ENCODE assay signal across 8 cellular contexts in the genomic region with DNA sequence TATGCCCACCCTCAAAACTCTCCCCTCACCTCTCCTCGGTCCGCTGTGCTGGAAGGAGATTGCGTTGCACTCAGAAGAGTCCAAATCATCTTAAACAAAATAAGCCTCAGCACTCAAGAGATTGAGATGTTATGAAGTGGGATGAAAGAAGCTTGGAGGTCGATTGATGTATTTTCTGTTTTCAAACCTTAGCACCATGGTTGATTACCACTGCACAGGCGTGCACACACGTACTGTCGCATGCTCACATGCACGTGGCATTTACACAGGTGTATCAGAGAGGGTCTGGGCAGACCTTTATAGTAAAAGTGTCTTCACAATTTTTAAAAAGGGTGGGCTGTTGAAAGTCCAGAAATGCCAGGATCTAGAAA. TPM values are rescaled to one million over a fixed set of nuclear protein-coding genes. Genes with fewer than 3 reads are reported as not detected.
DNase-seq lines count a peak whose midpoint lies in the region; ATAC-seq, FAIRE-seq and TF ChIP-seq lines count a peak whose summit lies in the region.

No MANE protein-coding gene starts in this region.

- peak overlapping the region; percentile 63 for H3K4me3 ChIP-seq in Karpas-422 (ENCODE audit: low read length)
- H3K4me3 ChIP-seq in neural cell (ENCODE audit: low read length) = peak overlapping the region; percentile 81

- H3K4me1 Mint-ChIP-seq in CD14-positive monocyte = peaks cover 27% of the 10 kb centered on the region

- TF ChIP-seq CTCF in CD14-positive monocyte (IDR thresholded peaks at IDR 0.05) = no peak
- TF ChIP-seq CTCF in neural cell (IDR thresholded peaks at IDR 0.05; ENCODE audit: poor library complexity, severe bottlenecking) = no peak

- peak overlapping the region; percentile 85 to 95 for H3K4me3 Mint-ChIP-seq in CD14-positive monocyte

- H3K27me3 ChIP-seq in Karpas-422 (ENCODE audit: low read length) (no peaks in the 10 kb centered on the region), neural cell (ENCODE audit: insufficient read depth, low read depth, low read length) (no peaks in the 10 kb centered on the region)

- intact Hi-C loops in CD14-positive monocyte (cut with micrococcal nuclease) = loop anchor here (5.0 to 10.0 kb wide), 3 partner anchors 93 to 172 kb away; no protein-coding TSS in a partner anchor

- H3K36me3 ChIP-seq in Karpas-422 (ENCODE audit: insufficient read depth, low read length) = no peaks in the 10 kb centered on the region
- no peaks in the 10 kb centered on the region for H3K36me3 ChIP-seq in neural cell (ENCODE audit: insufficient read depth, low read length)

- H3K9me3 Mint-ChIP-seq in CD14-positive monocyte = no peaks in the 10 kb centered on the region

- H3F3A ChIP-seq in neural cell (ENCODE audit: insufficient read depth, low read length, poor library complexity, severe bottlenecking) = no peaks in the 10 kb centered on the region

- no peak for TF ChIP-seq POLR2A in GM12891 (IDR thresholded peaks at IDR 0.05; ENCODE audit: low read depth, low read length)

- H3K27ac Mint-ChIP-seq in CD14-positive monocyte = peak overlapping the region; percentile 96 to 99 (median 98)

- peaks cover 11% of the 10 kb centered on the region for H3K4me1 ChIP-seq in Karpas-422 (ENCODE audit: low read length)

- no peak for TF ChIP-seq RAD21 in neural cell (conservative IDR thresholded peaks at IDR 0.05)

- no peak for TF ChIP-seq EP300 in neural cell (conservative IDR thresholded peaks at IDR 0.05; ENCODE audit: poor library complexity, severe bottlenecking)

- H3K4me2 ChIP-seq in Karpas-422 (ENCODE audit: low read depth, low read length, poor library complexity, severe bottlenecking) (peak overlapping the region; percentile 74), neural cell (ENCODE audit: low read length) (peak overlapping the region; percentile 85)

- H4K20me1 ChIP-seq in Karpas-422 (ENCODE audit: insufficient read depth, low read depth, low read length) = no peaks in the 10 kb centered on the region
- H4K20me1 ChIP-seq in neural cell (ENCODE audit: insufficient read depth) = no peaks in the 10 kb centered on the region

- ATAC-seq in HG03565 (IDR thresholded peaks at IDR 0.05; ENCODE audit: unreplicated experiment) = no peak

- no peak for FAIRE-seq in GM12891 (lab: Jason Lieb, UNC)

- H3K9ac ChIP-seq in Karpas-422 (ENCODE audit: low read length) = peak overlapping the region; percentile 58
- peak overlapping the region; percentile 90 for H3K9ac ChIP-seq in neural cell (ENCODE audit: low read length)

- H3K36me3 Mint-ChIP-seq in CD14-positive monocyte = peaks cover 2 to 3% of the 10 kb centered on the region in 2 donors

- H3K27me3 Mint-ChIP-seq in CD14-positive monocyte (ENCODE audit: low read depth in 3 of 3) = peaks cover 0 to 13% (median 0%) of the 10 kb centered on the region in 3 donors

- H3K79me2 ChIP-seq in Karpas-422 (ENCODE audit: low read length) (no peaks in the 10 kb centered on the region), neural cell (replicated peaks; ENCODE audit: insufficient read depth, low read length) (peaks cover 58% of the 10 kb centered on the region)

- H3K9me3 ChIP-seq in Karpas-422 (ENCODE audit: low read length) (no peaks in the 10 kb centered on the region), neural cell (ENCODE audit: low read length) (no peaks in the 10 kb centered on the region)

- H2AFZ ChIP-seq in Karpas-422 (ENCODE audit: low read length) (peak overlapping the region; percentile 74), neural cell (ENCODE audit: low read depth, low read length) (peak overlapping the region; percentile 62)

- no peak for DNase-seq in CD14-positive monocyte (ENCODE audit: low spot score)
- DNase-seq in Karpas-422 = no peak
- peak; percentile 20 for DNase-seq in dermis blood vessel endothelial cell
- no peak for DNase-seq in NOMO-1 treated with dmso at 0.1 percent for 144 hours (lab: John Stamatoyannopoulos, UW; ENCODE audit: unreplicated experiment)
- DNase-seq in H4 (ENCODE audit: low spot score) = no peak
- no peak for DNase-seq in GM12891 (ENCODE audit: insufficient read length, low spot score)

- H3K9me2 ChIP-seq in Karpas-422 (replicated peaks; ENCODE audit: insufficient read depth, low read length) = no peaks in the 10 kb centered on the region
- no peaks in the 10 kb centered on the region for H3K9me2 ChIP-seq in neural cell (ENCODE audit: insufficient read depth, low read length)

- H3K27ac ChIP-seq in Karpas-422 (ENCODE audit: low read length) (no peak overlapping the region), neural cell (ENCODE audit: low read length) (peak overlapping the region; percentile 84)

TF ChIP-seq in neural cell, 6 proteins besides CTCF, POLR2A, EP300 and RAD21:
- TF ChIP-seq, protein P1, sequence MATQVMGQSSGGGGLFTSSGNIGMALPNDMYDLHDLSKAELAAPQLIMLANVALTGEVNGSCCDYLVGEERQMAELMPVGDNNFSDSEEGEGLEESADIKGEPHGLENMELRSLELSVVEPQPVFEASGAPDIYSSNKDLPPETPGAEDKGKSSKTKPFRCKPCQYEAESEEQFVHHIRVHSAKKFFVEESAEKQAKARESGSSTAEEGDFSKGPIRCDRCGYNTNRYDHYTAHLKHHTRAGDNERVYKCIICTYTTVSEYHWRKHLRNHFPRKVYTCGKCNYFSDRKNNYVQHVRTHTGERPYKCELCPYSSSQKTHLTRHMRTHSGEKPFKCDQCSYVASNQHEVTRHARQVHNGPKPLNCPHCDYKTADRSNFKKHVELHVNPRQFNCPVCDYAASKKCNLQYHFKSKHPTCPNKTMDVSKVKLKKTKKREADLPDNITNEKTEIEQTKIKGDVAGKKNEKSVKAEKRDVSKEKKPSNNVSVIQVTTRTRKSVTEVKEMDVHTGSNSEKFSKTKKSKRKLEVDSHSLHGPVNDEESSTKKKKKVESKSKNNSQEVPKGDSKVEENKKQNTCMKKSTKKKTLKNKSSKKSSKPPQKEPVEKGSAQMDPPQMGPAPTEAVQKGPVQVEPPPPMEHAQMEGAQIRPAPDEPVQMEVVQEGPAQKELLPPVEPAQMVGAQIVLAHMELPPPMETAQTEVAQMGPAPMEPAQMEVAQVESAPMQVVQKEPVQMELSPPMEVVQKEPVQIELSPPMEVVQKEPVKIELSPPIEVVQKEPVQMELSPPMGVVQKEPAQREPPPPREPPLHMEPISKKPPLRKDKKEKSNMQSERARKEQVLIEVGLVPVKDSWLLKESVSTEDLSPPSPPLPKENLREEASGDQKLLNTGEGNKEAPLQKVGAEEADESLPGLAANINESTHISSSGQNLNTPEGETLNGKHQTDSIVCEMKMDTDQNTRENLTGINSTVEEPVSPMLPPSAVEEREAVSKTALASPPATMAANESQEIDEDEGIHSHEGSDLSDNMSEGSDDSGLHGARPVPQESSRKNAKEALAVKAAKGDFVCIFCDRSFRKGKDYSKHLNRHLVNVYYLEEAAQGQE (IDR thresholded peaks at IDR 0.05; ENCODE audit: borderline replicate concordance) = no peak
- TF ChIP-seq EZH2 (IDR thresholded peaks at IDR 0.05; ENCODE audit: borderline replicate concordance, insufficient read depth, low read length, poor library complexity, severe bottlenecking) (no peak), MXI1 (conservative IDR thresholded peaks at IDR 0.05; ENCODE audit: poor library complexity, severe bottlenecking) (peak; percentile 85), SMC3 (conservative IDR thresholded peaks at IDR 0.05; ENCODE audit: poor library complexity) (no peak)

TF ChIP-seq in GM12891, 5 proteins besides CTCF, POLR2A, EP300 and RAD21:
- TF ChIP-seq SPI1 (IDR thresholded peaks at IDR 0.05; ENCODE audit: low read depth, low read length) (no peak), TAF1 (IDR thresholded peaks at IDR 0.05; ENCODE audit: low read depth, low read length) (no peak), POLR2AphosphoS5 (IDR thresholded peaks at IDR 0.05; ENCODE audit: low read depth, low read length) (no peak), PAX5 (IDR thresholded peaks at IDR 0.05; ENCODE audit: insufficient read depth, low read length, severe bottlenecking) (no peak), POU2F2 (IDR thresholded peaks at IDR 0.05; ENCODE audit: low read depth, low read length) (no peak)

RNA-seq across cellular contexts. Expression of a gene that starts 0.6 kb away (rescaled TPM):
- 1 to 10 TPM; 6.4 to 6.9 TPM for polyA plus RNA-seq in CD14-positive monocyte
- 2.1 and 6.2 TPM in 2 replicates for total RNA-seq in Karpas-422 (2014; rRNA removed; shearing (Covaris generic); ENCODE audit: low replicate concordance)
- 11.3 and 15.3 TPM in 2 replicates for total RNA-seq in dermis blood vessel endothelial cell
- 42.6 and 49.3 TPM in 2 replicates for polyA plus RNA-seq in neural cell
- polyA minus RNA-seq in neural cell = 87.6 and 103 TPM in 2 replicates
- total RNA-seq in H4 (2014; rRNA removed; shearing (Covaris generic)) = 3.4 and 3.9 TPM in 2 replicates
- polyA plus RNA-seq in GM12891 (2012; ENCODE audit: low read depth, missing spikeins) = 1.7 TPM
